14 cellular contexts compared by ENCODE assay signal in genomic region chr10:121449457-121450045, GRCh38.
DNase-seq lines count a peak whose midpoint lies in the region; ATAC-seq, FAIRE-seq and TF ChIP-seq lines count a peak whose summit lies in the region.
"Had no signal": no experiment of that assay in that cellular context is flagged by ENCODE, and none has a peak within 500 bp of the region (broad histone marks: within the 10 kb centered on the region; RNA-seq: fewer than 3 reads in every experiment).

No MANE protein-coding gene starts in this region.

- TF ChIP-seq EP300 in GM12878 (IDR thresholded peaks at IDR 0.05; ENCODE audit: borderline replicate concordance in 1 of 2, control insufficient read depth in 1 of 2, low read depth in 2 of 2, low read length in 2 of 2): no peak
- TF ChIP-seq EP300 in esophagus muscularis mucosa (IDR thresholded peaks at IDR 0.05): no peak

- TF ChIP-seq CTCF in Calu3 (IDR thresholded peaks at IDR 0.05; ENCODE audit: unreplicated experiment) (no peak), GM12878 (IDR thresholded peaks at IDR 0.05 in 2 of 3, conservative IDR thresholded peaks at IDR 0.05 in 1 of 3; ENCODE audit: control insufficient read depth in 2 of 3, extremely low read depth in 1 of 3, insufficient read depth in 1 of 3, low read depth in 3 of 3, low read length in 3 of 3) (no peak), esophagus muscularis mucosa (IDR thresholded peaks at IDR 0.05) (no peak)

- no peak overlapping the region for H3K9ac ChIP-seq in GM12878 (ENCODE audit: control insufficient read depth, insufficient read depth, low read length)
- no peak overlapping the region for H3K9ac ChIP-seq in GM23248

- no peak overlapping the region for H3K27ac ChIP-seq in GM12878 (ENCODE audit: control insufficient read depth, insufficient read depth)
- no peak overlapping the region for H3K27ac ChIP-seq in GM23248
- H3K27ac ChIP-seq in esophagus muscularis mucosa (replicated peaks in 1 of 4): no peak overlapping the region
- H3K27ac ChIP-seq: upper lobe of left lung had no signal

- CTCF ChIA-PET in Calu3 (lab: Charles Lee): no interaction called here
- CTCF ChIA-PET in GM12878 (lab: Yijun Ruan, JAX): interaction anchor here (1.0 kb wide), 2 partner anchors 15 to 158 kb away, joined by 3 to 4 read pairs; no protein-coding TSS in a partner anchor

- TF ChIP-seq POLR2A in GM12878 (IDR thresholded peaks at IDR 0.05; ENCODE audit: low read depth, low read length): no peak
- no peak for TF ChIP-seq POLR2A in esophagus muscularis mucosa (IDR thresholded peaks at IDR 0.05; ENCODE audit: low read depth)

- H3K4me3 Mint-ChIP-seq in Calu3 (ENCODE audit: low read depth, unreplicated experiment): peak overlapping the region; percentile 64
- H3K4me3 Mint-ChIP-seq: activated naive CD4-positive, alpha-beta T cell treated with anti-CD3 and anti-CD28 coated beads, Interleukin-2, amount 10 ng/mL, durations not matched to agents 7 days and 5 days had no signal

- no peak for TF ChIP-seq RAD21 in GM12878 (IDR thresholded peaks at IDR 0.05; ENCODE audit: insufficient read depth, low read depth, low read length)

- H3K4me1 Mint-ChIP-seq in Calu3 (ENCODE audit: low read depth, unreplicated experiment): peaks cover 21% of the 10 kb centered on the region
- H3K4me1 Mint-ChIP-seq: activated naive CD4-positive, alpha-beta T cell treated with anti-CD3 and anti-CD28 coated beads, Interleukin-2, amount 10 ng/mL, durations not matched to agents 7 days and 5 days had no signal

- SMC1A ChIA-PET in GM12878 (lab: Charles Lee; ENCODE audit: uncharacterized antibody, unreplicated experiment): interaction anchor here (0.7 to 1.4 kb wide), 7 partner anchors 8 to 81 kb away, joined by 3 to 4 read pairs (median 3); no protein-coding TSS in a partner anchor

- no peak overlapping the region for H3K4me3 ChIP-seq in GM12878
- no peak overlapping the region for H3K4me3 ChIP-seq in GM23248
- H3K4me3 ChIP-seq in esophagus muscularis mucosa: no peak overlapping the region
- H3K4me3 ChIP-seq: upper lobe of left lung had no signal

- no TSS peak for BruUV-seq in Calu3 (replicated peaks; lab: Mats Ljungman, UMichigan)
- BruUV-seq in GM12878 (replicated peaks; lab: Mats Ljungman, UMichigan): no TSS peak

- no peak for FAIRE-seq in GM12878 (lab: Jason Lieb, UNC)

- 20% methylated on average over 5 of the region's 5 CpGs for WGBS in GM12878 (ENCODE audit: insufficient coverage, insufficient replicate concordance, low lambda C conversion rate, missing lambda C conversion rate)
- WGBS in GM23248 (ENCODE audit: low coverage in 1 of 2, low lambda C conversion rate in 2 of 2, missing lambda C conversion rate in 2 of 2), 2 experiments: 44 to 45% methylated on average over 5 of the region's 5 CpGs
- 89% methylated on average over 5 of the region's 5 CpGs for WGBS in esophagus muscularis mucosa

- peak; percentile 24 for ATAC-seq in GM19467 (IDR thresholded peaks at IDR 0.05; ENCODE audit: unreplicated experiment)
- ATAC-seq in HG03025 (IDR thresholded peaks at IDR 0.05; ENCODE audit: low FRiP score, unreplicated experiment): peak; percentile 17
- peak; percentile 59 for ATAC-seq in GM12878
- ATAC-seq in activated CD4-positive, CD25-positive, alpha-beta regulatory T cell treated with anti-CD3 and anti-CD28 coated beads, Interleukin-2, amount 50 U/mL, for 24 hours: no peak
- ATAC-seq: Panc1 had no signal

- H3K9me3 ChIP-seq in GM12878 (replicated peaks; ENCODE audit: control insufficient read depth, insufficient read depth, low read length): no peaks in the 10 kb centered on the region
- H3K9me3 ChIP-seq in GM23248 (ENCODE audit: low read depth): no peaks in the 10 kb centered on the region
- H3K9me3 ChIP-seq in esophagus muscularis mucosa: no peaks in the 10 kb centered on the region
- H3K9me3 ChIP-seq: upper lobe of left lung had no signal

- H2AFZ ChIP-seq in GM12878 (ENCODE audit: control insufficient read depth, low read depth, low read length): no peak overlapping the region
- no peak overlapping the region for H2AFZ ChIP-seq in GM23248

- intact Hi-C loops in Calu3 (cut with micrococcal nuclease; ENCODE audit: unreplicated experiment): no loop called here
- intact Hi-C loops in GM12878 (cut with micrococcal nuclease; ENCODE audit: unreplicated experiment): loop anchor here (5.0 kb wide), 1 partner anchor 87 kb away; no protein-coding TSS in a partner anchor
- intact Hi-C loops in esophagus muscularis mucosa (cut with DNase I): no loop called here

- POLR2A ChIA-PET in GM12878 (lab: Charles Lee): interaction anchor here (1.1 to 1.2 kb wide), 2 partner anchors 16 to 20 kb away, joined by 3 read pairs; no protein-coding TSS in a partner anchor

- no peaks in the 10 kb centered on the region for H3K36me3 Mint-ChIP-seq in Calu3 (ENCODE audit: insufficient read depth, unreplicated experiment)
- H3K36me3 Mint-ChIP-seq: activated naive CD4-positive, alpha-beta T cell treated with anti-CD3 and anti-CD28 coated beads, Interleukin-2, amount 10 ng/mL, durations not matched to agents 7 days and 5 days had no signal

- H3K4me1 ChIP-seq in GM12878 (ENCODE audit: control insufficient read depth, insufficient read depth, low read length) (no peaks in the 10 kb centered on the region), GM23248 (ENCODE audit: insufficient read depth) (no peaks in the 10 kb centered on the region), esophagus muscularis mucosa (no peaks in the 10 kb centered on the region)
- H3K4me1 ChIP-seq: upper lobe of left lung had no signal

- no peaks in the 10 kb centered on the region for H3K27me3 Mint-ChIP-seq in Calu3 (ENCODE audit: unreplicated experiment)
- H3K27me3 Mint-ChIP-seq: activated naive CD4-positive, alpha-beta T cell treated with anti-CD3 and anti-CD28 coated beads, Interleukin-2, amount 10 ng/mL, durations not matched to agents 7 days and 5 days had no signal

- no peaks in the 10 kb centered on the region; a peak in 1 of 4 replicates for H3K27me3 ChIP-seq in GM12878 (replicated peaks in 1 of 2; ENCODE audit: control insufficient read depth in 2 of 2, insufficient read depth in 2 of 2, low read length in 1 of 2)
- no peaks in the 10 kb centered on the region for H3K27me3 ChIP-seq in GM23248 (replicated peaks; ENCODE audit: insufficient read depth)
- H3K27me3 ChIP-seq in esophagus muscularis mucosa: no peaks in the 10 kb centered on the region
- H3K27me3 ChIP-seq: upper lobe of left lung had no signal

- no peaks in the 10 kb centered on the region for H3K9me3 Mint-ChIP-seq in Calu3 (ENCODE audit: low read depth, unreplicated experiment)
- H3K9me3 Mint-ChIP-seq: activated naive CD4-positive, alpha-beta T cell treated with anti-CD3 and anti-CD28 coated beads, Interleukin-2, amount 10 ng/mL, durations not matched to agents 7 days and 5 days had no signal

- H3K4me2 ChIP-seq in GM12878 (ENCODE audit: control insufficient read depth, insufficient read depth): no peak overlapping the region; the same call in 1 of the 2 replicates
- no peak overlapping the region for H3K4me2 ChIP-seq in GM23248 (ENCODE audit: unreplicated experiment)

- no peaks in the 10 kb centered on the region for H3F3A ChIP-seq in GM23248 (ENCODE audit: insufficient read depth)

- H3K79me2 ChIP-seq in GM12878 (ENCODE audit: control insufficient read depth, insufficient read depth, low read length) (no peaks in the 10 kb centered on the region), GM23248 (ENCODE audit: insufficient read depth) (no peaks in the 10 kb centered on the region)

- H3K36me3 ChIP-seq in GM12878 (ENCODE audit: control insufficient read depth in 2 of 2, insufficient read depth in 2 of 2, low read length in 1 of 2): no peaks in the 10 kb centered on the region
- no peaks in the 10 kb centered on the region for H3K36me3 ChIP-seq in GM23248 (ENCODE audit: low read depth)
- no peaks in the 10 kb centered on the region for H3K36me3 ChIP-seq in esophagus muscularis mucosa
- H3K36me3 ChIP-seq: upper lobe of left lung had no signal

- DNase-seq in Calu3 (peak; percentile 15), GM12878 (ENCODE audit: low read depth, low spot score) (peak; percentile 5), GM23248 (no peak), iPS-NIHi11 (ENCODE audit: low spot score) (no peak), esophagus muscularis mucosa (ENCODE audit: extremely low spot score) (no peak)
- DNase-seq: activated CD4-positive, alpha-beta T cell treated with anti-CD3 and anti-CD28 coated beads, Interleukin-2, amount 50 U/mL, for 4 hours; activated naive CD4-positive, alpha-beta T cell treated with anti-CD3 and anti-CD28 coated beads, Interleukin-2, amount 10 ng/mL, durations not matched to agents 7 days and 5 days; DND-41; NCI-H2171; upper lobe of left lung had no signal

- H4K20me1 ChIP-seq in GM12878 (ENCODE audit: control insufficient read depth, insufficient read depth) (no peaks in the 10 kb centered on the region), GM23248 (ENCODE audit: insufficient read depth) (no peaks in the 10 kb centered on the region)

- RAD21 ChIA-PET in GM12878 (lab: Charles Lee; ENCODE audit: unreplicated experiment): interaction anchor here (1.8 kb wide), 1 partner anchor 19 kb away, joined by 5 read pairs; no protein-coding TSS in a partner anchor

- no peaks in the 10 kb centered on the region for H3K9me2 ChIP-seq in GM23248 (ENCODE audit: insufficient read depth)

- in situ Hi-C loops in GM12878 (cut with MboI) (no loop called here), GM23248 (cut with MboI) (no loop called here)

- peak overlapping the region; percentile 37 for H3K27ac Mint-ChIP-seq in Calu3 (ENCODE audit: unreplicated experiment)
- H3K27ac Mint-ChIP-seq: activated naive CD4-positive, alpha-beta T cell treated with anti-CD3 and anti-CD28 coated beads, Interleukin-2, amount 10 ng/mL, durations not matched to agents 7 days and 5 days had no signal

TF ChIP-seq in GM12878, 131 proteins besides CTCF, POLR2A, EP300 and RAD21:
- TF ChIP-seq DPF2 (IDR thresholded peaks at IDR 0.05): peak; percentile 12; the same call in 1 of the 2 replicates
- no peak for TF ChIP-seq JUNB (IDR thresholded peaks at IDR 0.05)
- TF ChIP-seq SRF (IDR thresholded peaks at IDR 0.05; ENCODE audit: low read depth in 2 of 2, low read length in 2 of 2): no peak

Comparison
In these comparisons a context has a peak if more than half of its experiments do, and no peak if none do; other contexts are left out.
1. DNase-seq: peak in Calu3 (single experiment) and GM12878 (single experiment); none in GM23248 (single experiment), iPS-NIHi11 (single experiment) and esophagus muscularis mucosa (single experiment).
2. ATAC-seq: peak in GM19467 (single experiment), HG03025 (single experiment) and GM12878 (single experiment); none in activated CD4-positive, CD25-positive, alpha-beta regulatory T cell treated with anti-CD3 and anti-CD28 coated beads, Interleukin-2, amount 50 U/mL, for 24 hours (0 of 2).